ENCODE assay signal across 28 cellular contexts in the genomic region with DNA sequence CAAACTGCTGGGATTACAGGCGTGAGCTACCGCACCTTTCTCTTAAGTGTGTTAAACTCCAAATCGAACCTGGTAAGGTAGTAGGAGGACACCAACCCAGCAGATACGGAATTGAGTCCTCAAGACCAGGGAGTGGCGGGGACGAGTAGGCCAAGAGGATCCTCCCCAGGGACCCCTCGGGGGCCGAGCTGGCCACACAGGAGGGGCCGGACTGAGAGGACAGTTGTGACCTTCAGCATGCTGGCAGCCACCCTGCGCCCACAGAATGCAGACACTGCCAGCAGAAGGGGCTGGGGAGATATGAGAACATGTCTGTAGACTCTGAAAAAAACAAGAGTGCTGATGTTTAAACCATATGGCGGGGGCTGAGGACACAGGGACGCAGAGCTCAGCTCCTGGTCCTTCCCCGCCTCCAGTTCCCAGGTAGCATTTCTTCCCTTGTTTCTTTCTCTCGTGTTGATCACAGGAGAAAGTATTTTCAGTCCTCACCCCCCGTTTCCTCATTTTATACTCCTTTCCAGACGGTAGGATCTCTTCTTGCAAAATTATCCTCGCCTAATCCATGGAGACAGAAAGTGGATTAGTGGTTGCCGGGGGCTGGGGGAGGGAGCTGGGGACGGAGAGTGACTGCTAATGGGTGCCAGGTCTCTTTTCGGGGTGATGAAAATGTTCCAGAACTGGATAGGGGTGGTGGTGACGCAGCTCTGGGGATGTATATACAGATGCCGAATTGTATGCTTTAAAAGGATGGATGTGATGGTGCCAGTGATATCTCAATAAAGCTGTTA. TPM values are rescaled to one million over a fixed set of nuclear protein-coding genes. Genes with fewer than 3 reads are reported as not detected.
DNase-seq lines count a peak whose midpoint lies in the region; ATAC-seq and TF ChIP-seq lines count a peak whose summit lies in the region.
"Had no signal": no experiment of that assay in that cellular context is flagged by ENCODE, and none has a peak within 500 bp of the region (broad histone marks: within the 10 kb centered on the region; RNA-seq: fewer than 3 reads in every experiment).

No MANE protein-coding gene starts in this region.

- H3K36me3 ChIP-seq in GM23338 (ENCODE audit: insufficient read depth) (no peaks in the 10 kb centered on the region), osteoblast (ENCODE audit: insufficient read depth, low read length) (no peaks in the 10 kb centered on the region), tibial nerve (no peaks in the 10 kb centered on the region), MM.1S (replicated peaks; ENCODE audit: insufficient read depth, low read length) (no peaks in the 10 kb centered on the region)
- H3K36me3 ChIP-seq: HAP-1 had no signal

- H3K79me2 ChIP-seq in GM23338 (replicated peaks; ENCODE audit: insufficient read depth) (no peaks in the 10 kb centered on the region), osteoblast (ENCODE audit: insufficient read depth, low read length) (no peaks in the 10 kb centered on the region), MM.1S (ENCODE audit: low read length) (no peaks in the 10 kb centered on the region)

- no peak overlapping the region for H3K4me3 Mint-ChIP-seq in GM23338
- peak overlapping the region in 1 of 5 experiments; percentile 14 for H3K4me3 Mint-ChIP-seq in brain
- H3K4me3 Mint-ChIP-seq: CD8-positive, alpha-beta T cell; HFFc6 had no signal

- H4K20me1 ChIP-seq in GM23338 (replicated peaks; ENCODE audit: insufficient read depth) (0 out of 2 replicates have a peak, but pooled peaks cover 5% of the 10 kb centered on the region), osteoblast (ENCODE audit: insufficient read depth, low read length) (no peaks in the 10 kb centered on the region), MM.1S (ENCODE audit: insufficient read depth, low read length) (no peaks in the 10 kb centered on the region)

- H3K36me3 Mint-ChIP-seq in GM23338 (ENCODE audit: low read depth), result no peaks in the 10 kb centered on the region
- no peaks in the 10 kb centered on the region for H3K36me3 Mint-ChIP-seq in brain
- H3K36me3 Mint-ChIP-seq: CD8-positive, alpha-beta T cell had no signal

- no peak for TF ChIP-seq POLR2A in tibial nerve (IDR thresholded peaks at IDR 0.05)

- H3K9me2 ChIP-seq in GM23338 (ENCODE audit: insufficient read depth), result no peaks in the 10 kb centered on the region
- no peaks in the 10 kb centered on the region for H3K9me2 ChIP-seq in MM.1S (replicated peaks; ENCODE audit: insufficient read depth, low read length)

- H3K27ac Mint-ChIP-seq in GM23338 (no peak overlapping the region), brain (peak overlapping the region in 3 of 5 experiments; percentile 52 to 66 (median 53))
- H3K27ac Mint-ChIP-seq: CD8-positive, alpha-beta T cell; HFFc6 had no signal

- DNase-seq in GM23338 (ENCODE audit: low spot score), result no peak
- peak; percentile 11 for DNase-seq in MV-4-11 (lab: John Stamatoyannopoulos, UW)
- peak; percentile 58 for DNase-seq in osteoblast (ENCODE audit: insufficient read length, low spot score, missing footprints)
- DNase-seq in tibial nerve (ENCODE audit: low spot score in 2 of 2), result no peak
- DNase-seq in MM.1S, result no peak
- DNase-seq in activated naive CD4-positive, alpha-beta T cell (lab: John Stamatoyannopoulos, UW), result no peak
- DNase-seq: Caco-2; CD8-positive, alpha-beta T cell; DMS79 treated with DMSO at 0.1 percent for 48 hours; HFFc6; KBM-7; NCI-H1092; NCI-H1436; NCI-H187; NCI-H2081 treated with DMSO at 0.1 percent for 48 hours; NCI-H526; SHP77 had no signal

- H3K27me3 ChIP-seq in GM23338 (ENCODE audit: insufficient read depth) (peaks cover 60% of the 10 kb centered on the region), osteoblast (ENCODE audit: insufficient read depth, low read length) (peaks cover 48% of the 10 kb centered on the region), tibial nerve (peaks cover 0 to 98% of the 10 kb centered on the region in 2 donors), MM.1S (replicated peaks; ENCODE audit: insufficient read depth, low read length) (peaks cover 90% of the 10 kb centered on the region)

- no peaks in the 10 kb centered on the region; the same call in 2 of the 3 replicates for H3K9me3 Mint-ChIP-seq in GM23338
- H3K9me3 Mint-ChIP-seq in brain, result peaks cover 0 to 15% (median 0%) of the 10 kb centered on the region in 5 experiments
- H3K9me3 Mint-ChIP-seq: HFFc6 had no signal

- H3K9ac ChIP-seq in MM.1S (ENCODE audit: low read length), result no peak overlapping the region

- no peak for TF ChIP-seq CTCF in GM23338 (conservative IDR thresholded peaks at IDR 0.05; ENCODE audit: low read depth in 2 of 2)
- TF ChIP-seq CTCF in brain (conservative IDR thresholded peaks at IDR 0.05), result no peak
- TF ChIP-seq CTCF in osteoblast (IDR thresholded peaks at IDR 0.05; ENCODE audit: extremely low read depth, low read depth, low read length), result no peak
- no peak for TF ChIP-seq CTCF in tibial nerve (IDR thresholded peaks at IDR 0.05)
- no peak for TF ChIP-seq CTCF in MM.1S (IDR thresholded peaks at IDR 0.05; ENCODE audit: low read length)

- 56 to 60% methylated on average over 22 of the region's 22 CpGs for WGBS in tibial nerve, 2 donors

- no peak for TF ChIP-seq EP300 in tibial nerve (IDR thresholded peaks at IDR 0.05)

- H3K27ac ChIP-seq in GM23338 (ENCODE audit: low read depth) (no peak overlapping the region), osteoblast (ENCODE audit: low read depth, low read length) (no peak overlapping the region), tibial nerve (no peak overlapping the region), MM.1S (ENCODE audit: low read length) (no peak overlapping the region)
- H3K27ac ChIP-seq: C4-2B, RWPE1 had no signal

- no peak overlapping the region for H3K4me3 ChIP-seq in GM23338
- H3K4me3 ChIP-seq in osteoblast (ENCODE audit: insufficient read depth, low read length), result no peak overlapping the region
- no peak overlapping the region for H3K4me3 ChIP-seq in tibial nerve
- H3K4me3 ChIP-seq in MM.1S (ENCODE audit: low read length), result no peak overlapping the region
- H3K4me3 ChIP-seq: HAP-1 had no signal

- H3K27me3 Mint-ChIP-seq in GM23338 (ENCODE audit: insufficient read depth, low read depth, poor library complexity) (peaks cover 71% of the 10 kb centered on the region), brain (peaks cover 83% of the 10 kb centered on the region)

- H3F3A ChIP-seq in GM23338 (replicated peaks; ENCODE audit: low read depth) (no peaks in the 10 kb centered on the region), MM.1S (ENCODE audit: insufficient read depth, low read length) (no peaks in the 10 kb centered on the region)

- no peak overlapping the region for H2AFZ ChIP-seq in GM23338
- no peak overlapping the region for H2AFZ ChIP-seq in osteoblast (ENCODE audit: low read length)
- no peak overlapping the region for H2AFZ ChIP-seq in MM.1S (ENCODE audit: low read length)

- H3K9me3 ChIP-seq in osteoblast (ENCODE audit: low read depth, low read length) (no peaks in the 10 kb centered on the region), tibial nerve (no peaks in the 10 kb centered on the region), MM.1S (replicated peaks; ENCODE audit: insufficient read depth, low read length) (no peaks in the 10 kb centered on the region)
- H3K9me3 ChIP-seq: Caco-2, HAP-1 had no signal

- peaks cover 12% of the 10 kb centered on the region for H3K4me1 ChIP-seq in GM23338 (ENCODE audit: insufficient read depth)
- H3K4me1 ChIP-seq in osteoblast (ENCODE audit: insufficient read depth, low read length), result no peaks in the 10 kb centered on the region
- H3K4me1 ChIP-seq in tibial nerve, result peaks cover 0 to 20% (median 6%) of the 10 kb centered on the region in 4 donors
- H3K4me1 ChIP-seq in MM.1S (ENCODE audit: low read length), result no peaks in the 10 kb centered on the region
- H3K4me1 ChIP-seq: Caco-2 had no signal

- peaks cover 9% of the 10 kb centered on the region for H3K4me1 Mint-ChIP-seq in GM23338
- H3K4me1 Mint-ChIP-seq in brain, result peaks cover 39% of the 10 kb centered on the region

- no peak overlapping the region for H3K4me2 ChIP-seq in GM23338
- no peak overlapping the region for H3K4me2 ChIP-seq in osteoblast (ENCODE audit: insufficient read depth, low read length)
- H3K4me2 ChIP-seq in MM.1S (ENCODE audit: low read depth, low read length), result no peak overlapping the region

- no peak for ATAC-seq in GM23338
- ATAC-seq: CD8-positive, alpha-beta T cell; HepG2; Panc1 had no signal

TF ChIP-seq in GM23338, 12 proteins besides CTCF, POLR2A, EP300 and RAD21 (continues in another document):
- no peak for TF ChIP-seq REST (IDR thresholded peaks at IDR 0.05; ENCODE audit: unreplicated experiment)

RNA-seq across cellular contexts. Expression of gene UNCX, which starts 11.5 kb away (rescaled TPM):
- not detected in 2 replicates for total RNA-seq in GM23338 (2014; rRNA removed; shearing (Covaris generic))
- not detected in 2 replicates for polyA plus RNA-seq in GM23338 (2016; fragmentation: Nextera tagmentation; extraction: Ambion mirVana)
- not detected for polyA plus RNA-seq in brain (ENCODE audit: insufficient read depth, low read depth, low replicate concordance)
- total RNA-seq in osteoblast, result not detected in 2 replicates
- not detected for total RNA-seq in tibial nerve
- total RNA-seq: Caco-2; CD8-positive, alpha-beta T cell; HepG2; HFFc6; HT1080; LHCN-M2; MCF 10A; SK-MEL-5; T-helper 1 cell treated with Interleukin-12 subunit alpha and Interleukin-12 subunit beta and Interleukin-4 antibody, amounts not matched to agents 30 ng/mL and 1 ng/mL, for 36 hours had no signal
- polyA plus RNA-seq: HepG2 had no signal

Comparison
In these comparisons a context has a peak if more than half of its experiments do, and no peak if none do; other contexts are left out.
1. DNase-seq: peak in MV-4-11 (single experiment) and osteoblast (single experiment); none in GM23338 (single experiment), tibial nerve (0 of 2), MM.1S (single experiment) and activated naive CD4-positive, alpha-beta T cell (0 of 4).